35 cellular contexts compared by ENCODE assay signal in genomic region chr18:63700501-63700900, GRCh38. TPM values are rescaled to one million over a fixed set of nuclear protein-coding genes. Genes with fewer than 3 reads are reported as not detected.
"Had no signal": no experiment of that assay in that cellular context is flagged by ENCODE, and none has a peak within 500 bp of the region (broad histone marks: within the 10 kb centered on the region; RNA-seq: fewer than 3 reads in every experiment).

No MANE protein-coding gene starts in this region.

- H3K4me3 Mint-ChIP-seq: naive thymus-derived CD4-positive, alpha-beta T cell; natural killer cell treated with Interleukin-12 subunit alpha and Interleukin-12 subunit beta and Interleukin-15 and Interleukin-18, amount 100 ng/mL, for 72 hours; stimulated activated memory B cell treated with anti-CD40 and anti-IgM and Interleukin-4, amounts not matched to agents 10 μg/mL and 1 μg/mL and 100 μg/mL, for 72 hours; stimulated activated naive CD8-positive, alpha-beta T cell treated with anti-CD3 and anti-CD28 coated beads, Interleukin-15, amount 100 ng/mL, for 72 hours had no signal

- H3K4me2 ChIP-seq: smooth muscle cell had no signal

- H3K4me1 ChIP-seq: lower lobe of right lung, right atrium auricular region, right lobe of liver, tibial nerve, upper lobe of left lung, vagina had no signal

- DNase-seq: kidney glomerular epithelial cell; left cardiac atrium; left ventricle myocardium superior; lower lobe of right lung; mammary epithelial cell; midbrain; mucosa of descending colon; naive thymus-derived CD4-positive, alpha-beta T cell; ovary; right lobe of liver; stimulated activated CD4-positive, alpha-beta T cell treated with anti-CD3 and anti-CD28 coated beads, Interleukin-1b, Interleukin-23, amount 100 ng/mL, for 48 hours; stimulated activated CD4-positive, alpha-beta T cell treated with anti-CD3 and anti-CD28 coated beads, Interleukin-2, amount 100 ng/mL, for 48 hours; stimulated activated CD4-positive, alpha-beta T cell treated with anti-CD3 and anti-CD28 coated beads, Interleukin-4, amount 100 ng/mL, for 4 hours; stimulated activated CD8-positive, alpha-beta memory T cell treated with anti-CD3 and anti-CD28 coated beads, Interleukin-4, amount 100 ng/mL, for 48 hours; stimulated activated naive CD4-positive, alpha-beta T cell treated with Interleukin-2 at 50 U/mL for 16 hours; stimulated activated naive CD8-positive, alpha-beta T cell treated with anti-CD3 and anti-CD28 coated beads, Interleukin-15, amount 100 ng/mL, for 72 hours; substantia nigra; upper lobe of left lung had no signal

- H3K4me3 ChIP-seq: lower lobe of right lung, mucosa of descending colon, ovary, right atrium auricular region, right lobe of liver, smooth muscle cell, tibial nerve, upper lobe of left lung, vagina had no signal

- H3K27ac ChIP-seq: lower lobe of right lung, ovary, right atrium auricular region, right lobe of liver, tibial nerve, upper lobe of left lung, vagina had no signal

- H3K27ac Mint-ChIP-seq: naive thymus-derived CD4-positive, alpha-beta T cell; natural killer cell treated with Interleukin-12 subunit alpha and Interleukin-12 subunit beta and Interleukin-15 and Interleukin-18, amount 100 ng/mL, for 72 hours; progenitor cell of endocrine pancreas; stimulated activated memory B cell treated with anti-CD40 and anti-IgM and Interleukin-4, amounts not matched to agents 10 μg/mL and 1 μg/mL and 100 μg/mL, for 72 hours had no signal

- H3K9me3 ChIP-seq: lower lobe of right lung, mucosa of descending colon, ovary, right atrium auricular region, right lobe of liver, tibial nerve, upper lobe of left lung, vagina had no signal

- H3K36me3 Mint-ChIP-seq: naive thymus-derived CD4-positive, alpha-beta T cell; natural killer cell treated with Interleukin-12 subunit alpha and Interleukin-12 subunit beta and Interleukin-15 and Interleukin-18, amount 100 ng/mL, for 72 hours; stimulated activated memory B cell treated with anti-CD40 and anti-IgM and Interleukin-4, amounts not matched to agents 10 μg/mL and 1 μg/mL and 100 μg/mL, for 72 hours had no signal

- H3K27me3 Mint-ChIP-seq: progenitor cell of endocrine pancreas; stimulated activated naive CD8-positive, alpha-beta T cell treated with anti-CD3 and anti-CD28 coated beads, Interleukin-15, amount 100 ng/mL, for 72 hours had no signal

- H3K27me3 ChIP-seq: ovary, right atrium auricular region, right lobe of liver, tibial nerve, upper lobe of left lung, vagina had no signal

- H3K36me3 ChIP-seq: lower lobe of right lung, ovary, right atrium auricular region, right lobe of liver, tibial nerve, upper lobe of left lung, vagina had no signal

- H3K4me1 Mint-ChIP-seq: naive thymus-derived CD4-positive, alpha-beta T cell; stimulated activated memory B cell treated with anti-CD40 and anti-IgM and Interleukin-4, amounts not matched to agents 10 μg/mL and 1 μg/mL and 100 μg/mL, for 72 hours; stimulated activated naive CD8-positive, alpha-beta T cell treated with anti-CD3 and anti-CD28 coated beads, Interleukin-15, amount 100 ng/mL, for 72 hours had no signal

- ATAC-seq: left cardiac atrium; left lobe of liver; left ventricle myocardium superior; lower lobe of right lung; mucosa of descending colon; naive thymus-derived CD4-positive, alpha-beta T cell; natural killer cell treated with Interleukin-12 subunit alpha and Interleukin-12 subunit beta and Interleukin-15 and Interleukin-18, amount 100 ng/mL, for 72 hours; right lobe of liver; stimulated activated memory B cell treated with anti-CD40 and anti-IgM and Interleukin-4, amounts not matched to agents 10 μg/mL and 1 μg/mL and 100 μg/mL, for 72 hours; stimulated activated naive CD8-positive, alpha-beta T cell treated with anti-CD3 and anti-CD28 coated beads, Interleukin-15, amount 100 ng/mL, for 72 hours had no signal

RNA-seq across cellular contexts. Expression of gene SERPINB11, which starts 2.3 kb away (rescaled TPM):
- total RNA-seq: left cardiac atrium; left lobe of liver; left ventricle myocardium superior; mammary epithelial cell; mucosa of descending colon; myocyte; naive thymus-derived CD4-positive, alpha-beta T cell; natural killer cell treated with Interleukin-12 subunit alpha and Interleukin-12 subunit beta and Interleukin-15 and Interleukin-18, amount 100 ng/mL, for 72 hours; omental fat pad; ovary; progenitor cell of endocrine pancreas; pulmonary artery endothelial cell; renal cortical epithelial cell; right atrium auricular region; right lobe of liver; skeletal muscle tissue; temporal lobe; tibial nerve had no signal
- polyA plus RNA-seq: keratinocyte; mammary epithelial cell; naive thymus-derived CD4-positive, alpha-beta T cell; neural cell; ovary; urinary bladder had no signal

RNA-seq across cellular contexts. Expression of gene SERPINB3, which starts 38.8 kb away (rescaled TPM):
- total RNA-seq: left cardiac atrium; left lobe of liver; left ventricle myocardium superior; lower lobe of right lung; mucosa of descending colon; myocyte; naive thymus-derived CD4-positive, alpha-beta T cell; natural killer cell treated with Interleukin-12 subunit alpha and Interleukin-12 subunit beta and Interleukin-15 and Interleukin-18, amount 100 ng/mL, for 72 hours; omental fat pad; progenitor cell of endocrine pancreas; pulmonary artery endothelial cell; right atrium auricular region; right lobe of liver; skeletal muscle tissue; temporal lobe; tibial nerve had no signal
- polyA plus RNA-seq: naive thymus-derived CD4-positive, alpha-beta T cell; neural cell; urinary bladder had no signal

RNA-seq across cellular contexts. Expression of gene SERPINB4, which starts 56.4 kb away (rescaled TPM):
- total RNA-seq: left cardiac atrium; left lobe of liver; left ventricle myocardium superior; lower lobe of right lung; mucosa of descending colon; myocyte; naive thymus-derived CD4-positive, alpha-beta T cell; natural killer cell treated with Interleukin-12 subunit alpha and Interleukin-12 subunit beta and Interleukin-15 and Interleukin-18, amount 100 ng/mL, for 72 hours; omental fat pad; ovary; progenitor cell of endocrine pancreas; pulmonary artery endothelial cell; right atrium auricular region; right lobe of liver; skeletal muscle tissue; temporal lobe; tibial nerve; urinary bladder had no signal
- polyA plus RNA-seq: naive thymus-derived CD4-positive, alpha-beta T cell; neural cell; urinary bladder had no signal
